8 cellular contexts compared by ENCODE assay signal in the genomic region with DNA sequence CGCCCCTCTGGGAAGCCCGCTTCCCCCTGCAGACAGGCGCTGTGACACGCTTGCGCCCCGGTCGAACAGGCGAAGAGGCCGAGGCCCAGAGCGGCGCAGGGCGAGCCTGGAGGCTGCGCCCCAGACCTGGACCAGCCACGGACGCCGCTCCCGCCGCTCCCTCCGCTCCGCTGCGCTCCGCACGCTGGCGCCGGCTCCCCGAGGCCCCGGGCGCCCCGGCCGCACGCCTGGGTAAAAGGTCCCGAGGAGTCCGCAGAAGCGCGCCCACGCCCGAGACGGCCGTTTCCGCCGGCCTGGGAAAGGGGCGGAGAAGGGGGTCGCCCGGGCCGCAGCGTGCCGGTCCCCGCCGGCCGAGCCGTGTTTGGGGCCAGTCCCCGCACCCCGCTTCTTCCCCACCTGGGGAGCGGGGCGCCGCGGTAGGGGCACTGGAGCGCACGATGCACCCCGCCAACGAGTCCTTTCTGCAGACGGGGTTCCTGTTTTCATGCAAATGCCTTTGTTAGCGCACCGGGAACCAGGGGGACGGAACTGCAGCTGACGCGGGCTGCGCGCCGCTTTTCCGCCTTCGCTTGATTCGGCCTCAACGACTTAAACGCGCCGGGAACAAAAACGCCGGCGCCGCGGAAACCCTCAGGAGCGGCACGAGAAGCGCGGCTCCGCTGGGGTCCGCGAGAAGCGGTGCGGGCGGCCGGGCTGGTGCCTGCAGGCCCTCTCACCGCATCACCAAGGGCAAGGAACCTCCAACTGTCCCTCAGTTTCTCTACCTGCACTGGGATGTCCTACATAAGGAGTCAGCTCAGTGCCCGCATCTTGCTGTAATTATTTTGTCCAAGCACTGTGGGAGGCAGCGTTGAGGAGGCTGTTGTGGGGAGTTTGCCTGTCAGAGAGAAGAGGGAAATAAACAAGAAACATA.
DNase-seq lines count a peak whose midpoint lies in the region; ATAC-seq and TF ChIP-seq lines count a peak whose summit lies in the region.

No MANE protein-coding gene starts in this region.

- ATAC-seq in HG02885 (IDR thresholded peaks at IDR 0.05; ENCODE audit: poor library complexity, unreplicated experiment): peak; percentile 63

- no peak for TF ChIP-seq CTCF in endothelial cell (IDR thresholded peaks at IDR 0.05; ENCODE audit: unreplicated experiment)
- TF ChIP-seq CTCF in thyroid gland (IDR thresholded peaks at IDR 0.05): no peak

- H3K27ac ChIP-seq in mesodermal cell (ENCODE audit: low read depth, low read length, severe bottlenecking): peak overlapping the region; percentile 64
- peak overlapping the region in 2 of 3 donors; percentile 24 to 38 for H3K27ac ChIP-seq in thyroid gland

- intact Hi-C loops in thyroid gland (cut with DNase I): no loop called here

- H3K36me3 ChIP-seq in mesodermal cell (ENCODE audit: control insufficient read depth, insufficient read depth, low read length) (no peaks in the 10 kb centered on the region), thyroid gland (no peaks in the 10 kb centered on the region)

- WGBS in mesodermal cell (ENCODE audit: insufficient coverage in 2 of 2), 2 experiments: 1 to 2% methylated on average over 63 to 80 of the region's 96 CpGs
- WGBS in thyroid gland, 2 donors: 4 to 5% methylated on average over 14 to 34 of the region's 96 CpGs

- H3K4me1 ChIP-seq in mesodermal cell (ENCODE audit: control insufficient read depth, insufficient read depth, low read length, poor library complexity, severe bottlenecking): peaks cover 19% of the 10 kb centered on the region
- peaks cover 0 to 14% of the 10 kb centered on the region in 2 donors for H3K4me1 ChIP-seq in thyroid gland

- H3K36me3 Mint-ChIP-seq in T-helper 2 cell treated with Interferon-gamma antibody and Interleukin-4, amounts not matched to agents 5 μg/mL and 100 μg/mL, for 36 hours (ENCODE audit: low read depth): no peaks in the 10 kb centered on the region
- H3K36me3 Mint-ChIP-seq in endothelial cell (ENCODE audit: low read depth, unreplicated experiment): no peaks in the 10 kb centered on the region

- H3K4me3 ChIP-seq in mesodermal cell (ENCODE audit: extremely low read depth, insufficient read depth, low read length, poor library complexity, severe bottlenecking) (peak overlapping the region; percentile 51), thyroid gland (replicated peaks in 1 of 3) (peak overlapping the region in 1 of 3 donors; percentile 26)

- peak overlapping the region; percentile 78 for H3K4me3 Mint-ChIP-seq in T-helper 2 cell treated with Interferon-gamma antibody and Interleukin-4, amounts not matched to agents 5 μg/mL and 100 μg/mL, for 36 hours
- peak overlapping the region; percentile 82 for H3K4me3 Mint-ChIP-seq in endothelial cell (ENCODE audit: unreplicated experiment)

- no peaks in the 10 kb centered on the region for H3K27me3 ChIP-seq in thyroid gland

- H3K4me1 Mint-ChIP-seq in T-helper 2 cell treated with Interferon-gamma antibody and Interleukin-4, amounts not matched to agents 5 μg/mL and 100 μg/mL, for 36 hours (ENCODE audit: low read depth): peaks cover 9% of the 10 kb centered on the region
- peaks cover 37% of the 10 kb centered on the region for H3K4me1 Mint-ChIP-seq in endothelial cell (ENCODE audit: unreplicated experiment)

- peak; percentile 64 for DNase-seq in EH (ENCODE audit: low read depth)
- DNase-seq in T-helper 2 cell treated with Interferon-gamma antibody and Interleukin-4, amounts not matched to agents 5 μg/mL and 100 μg/mL, for 36 hours (ENCODE audit: low spot score): peak; percentile 13
- DNase-seq in endothelial cell (ENCODE audit: low spot score): peak; percentile 81
- peak; percentile 17 to 20 for DNase-seq in thyroid gland
- no peak for DNase-seq in GM19240 (ENCODE audit: insufficient read length, low spot score)
- no peak for DNase-seq in NCI-H1436 treated with DMSO at 0.1 percent for 48 hours (lab: John Stamatoyannopoulos, UW)

- no peak for TF ChIP-seq POLR2A in thyroid gland (IDR thresholded peaks at IDR 0.05)

- H3K27ac Mint-ChIP-seq in T-helper 2 cell treated with Interferon-gamma antibody and Interleukin-4, amounts not matched to agents 5 μg/mL and 100 μg/mL, for 36 hours: no peak overlapping the region
- peak overlapping the region; percentile 94 for H3K27ac Mint-ChIP-seq in endothelial cell (ENCODE audit: unreplicated experiment)

- peaks cover 54% of the 10 kb centered on the region for H3K27me3 Mint-ChIP-seq in T-helper 2 cell treated with Interferon-gamma antibody and Interleukin-4, amounts not matched to agents 5 μg/mL and 100 μg/mL, for 36 hours (ENCODE audit: low read depth)
- H3K27me3 Mint-ChIP-seq in endothelial cell (ENCODE audit: unreplicated experiment): peaks cover 11% of the 10 kb centered on the region

- no peaks in the 10 kb centered on the region for H3K9me3 Mint-ChIP-seq in T-helper 2 cell treated with Interferon-gamma antibody and Interleukin-4, amounts not matched to agents 5 μg/mL and 100 μg/mL, for 36 hours
- H3K9me3 Mint-ChIP-seq in endothelial cell (ENCODE audit: unreplicated experiment): no peaks in the 10 kb centered on the region

- H3K9me3 ChIP-seq in mesodermal cell (ENCODE audit: control insufficient read depth, low read length) (no peaks in the 10 kb centered on the region), thyroid gland (no peaks in the 10 kb centered on the region)

Comparison
In these comparisons a context has a peak if more than half of its experiments do, and no peak if none do; other contexts are left out.
1. DNase-seq: peak in EH (single experiment), T-helper 2 cell treated with Interferon-gamma antibody and Interleukin-4, amounts not matched to agents 5 μg/mL and 100 μg/mL, for 36 hours (single experiment), endothelial cell (single experiment) and thyroid gland (2 of 2); none in GM19240 (single experiment) and NCI-H1436 treated with DMSO at 0.1 percent for 48 hours (single experiment).